Comparison of ENCODE assay signal across 9 cellular contexts in genomic region chr18:57438669-57439616, GRCh38. TPM values are rescaled to one million over a fixed set of nuclear protein-coding genes. Genes with fewer than 3 reads are reported as not detected.
A peak's percentile ranks its signal among the peaks of the same experiment; 100 is the strongest.
DNase-seq lines count a peak whose midpoint lies in the region; ATAC-seq and TF ChIP-seq lines count a peak whose summit lies in the region.
"Had no signal": no experiment of that assay in that cellular context is flagged by ENCODE, and none has a peak within 500 bp of the region (broad histone marks: within the 10 kb centered on the region; RNA-seq: fewer than 3 reads in every experiment).

No MANE protein-coding gene starts in this region.

- no peak overlapping the region for H3K14ac ChIP-seq in mesenchymal stem cell (ENCODE audit: low read length in 2 of 2)

- no peak overlapping the region for H2BK5ac ChIP-seq in mesenchymal stem cell (ENCODE audit: low read depth, low read length, poor library complexity, severe bottlenecking)

- BruUV-seq in Caco-2 (replicated peaks; lab: Mats Ljungman, UMichigan) = no TSS peak

- no peak for ATAC-seq in GM21360 (IDR thresholded peaks at IDR 0.05; ENCODE audit: unreplicated experiment)
- no peak for ATAC-seq in GM21515 (IDR thresholded peaks at IDR 0.05; ENCODE audit: unreplicated experiment)

- H3K27ac ChIP-seq in HUES48 (ENCODE audit: low read depth, low read length) (no peak overlapping the region), mesenchymal stem cell (ENCODE audit: low read length, poor library complexity, severe bottlenecking) (no peak overlapping the region)

- H3K27me3 ChIP-seq in Caco-2 (replicated peaks; ENCODE audit: control insufficient read depth, insufficient read depth, low read length) = no peaks in the 10 kb centered on the region
- H3K27me3 ChIP-seq in HUES48 (ENCODE audit: control insufficient read depth, insufficient read depth, low read length) = peaks cover 93% of the 10 kb centered on the region
- peaks cover 91% of the 10 kb centered on the region in 2 experiments for H3K27me3 ChIP-seq in mesenchymal stem cell (ENCODE audit: control insufficient read depth in 1 of 2, insufficient read depth in 1 of 2, low read length in 2 of 2)

- no peak overlapping the region for H3K27ac Mint-ChIP-seq in Caco-2 (ENCODE audit: unreplicated experiment)

- 4% methylated on average over 31 of the region's 34 CpGs for WGBS in mesenchymal stem cell

- intact Hi-C loops in Caco-2 (cut with micrococcal nuclease; ENCODE audit: unreplicated experiment) = loop anchor here (1.0 to 5.0 kb wide), 4 partner anchors 123 to 692 kb away; no protein-coding TSS in a partner anchor

- no peak overlapping the region for H2BK12ac ChIP-seq in mesenchymal stem cell (ENCODE audit: low read length in 2 of 2)

- H3K4me2 ChIP-seq in mesenchymal stem cell (ENCODE audit: low read length, poor library complexity, severe bottlenecking) = peak overlapping the region; percentile 74

- peaks cover 5% of the 10 kb centered on the region for H3K36me3 Mint-ChIP-seq in Caco-2 (ENCODE audit: insufficient read depth, unreplicated experiment)

- H3K9ac ChIP-seq in HUES48 (ENCODE audit: low read depth, low read length) (no peak overlapping the region), mesenchymal stem cell (ENCODE audit: low read length) (no peak overlapping the region)

- H3K4me1 Mint-ChIP-seq in Caco-2 (ENCODE audit: low read depth, unreplicated experiment) = no peaks in the 10 kb centered on the region

- no peak overlapping the region for H2AFZ ChIP-seq in mesenchymal stem cell (ENCODE audit: low read depth, low read length)

- no peaks in the 10 kb centered on the region for H3K4me1 ChIP-seq in Caco-2
- peaks cover 53% of the 10 kb centered on the region for H3K4me1 ChIP-seq in HUES48 (ENCODE audit: control insufficient read depth, insufficient read depth, low read length)
- peaks cover 58% of the 10 kb centered on the region for H3K4me1 ChIP-seq in mesenchymal stem cell (ENCODE audit: control insufficient read depth, insufficient read depth, low read depth, low read length)

- H3K23ac ChIP-seq in mesenchymal stem cell (ENCODE audit: low read length in 2 of 2) = no peak overlapping the region

- no peak overlapping the region for H2BK15ac ChIP-seq in mesenchymal stem cell (ENCODE audit: low read depth, poor library complexity, severe bottlenecking)

- no peak overlapping the region for H2BK120ac ChIP-seq in mesenchymal stem cell (ENCODE audit: low read depth, low read length)

- no peak overlapping the region for H4K8ac ChIP-seq in mesenchymal stem cell (ENCODE audit: low read length)

- H3K27me3 Mint-ChIP-seq in Caco-2 (ENCODE audit: insufficient read depth, unreplicated experiment) = peaks cover 8% of the 10 kb centered on the region

- H3K4ac ChIP-seq in mesenchymal stem cell (ENCODE audit: low read depth in 1 of 2, low read length in 2 of 2) = no peak overlapping the region

- CTCF ChIA-PET in Caco-2 (lab: Charles Lee) = interaction anchor here (1.5 kb wide), 1 partner anchor 570 kb away, joined by 7 read pairs; no protein-coding TSS in a partner anchor

- H3K4me3 Mint-ChIP-seq in Caco-2 (ENCODE audit: unreplicated experiment) = peak overlapping the region; percentile 76

- H3K36me3 ChIP-seq in Caco-2 (ENCODE audit: control insufficient read depth, insufficient read depth, low read length) (no peaks in the 10 kb centered on the region), HUES48 (ENCODE audit: control insufficient read depth, insufficient read depth, low read length) (no peaks in the 10 kb centered on the region), mesenchymal stem cell (ENCODE audit: control insufficient read depth in 1 of 2, insufficient read depth in 2 of 2, low read depth in 1 of 2, low read length in 2 of 2) (peaks cover 0 to 6% of the 10 kb centered on the region in 2 experiments)

- TF ChIP-seq CTCF in Caco-2 (IDR thresholded peaks at IDR 0.05; ENCODE audit: insufficient read depth in 1 of 2, low read depth in 1 of 2, low read length in 1 of 2, severe bottlenecking in 1 of 2, unreplicated experiment in 1 of 2) = peak in 1 of 2 experiments; percentile 19

- POLR2A ChIA-PET in Caco-2 (lab: Charles Lee) = no interaction called here

- H2AK5ac ChIP-seq in mesenchymal stem cell (ENCODE audit: low read length, severe bottlenecking) = no peak overlapping the region

- H3K79me1 ChIP-seq in mesenchymal stem cell (replicated peaks; ENCODE audit: low read length, poor library complexity, severe bottlenecking) = no peaks in the 10 kb centered on the region

- DNase-seq in Caco-2 = peak in 1 of 2 experiments; percentile 23
- DNase-seq in SK-N-DZ (ENCODE audit: low spot score) = peak; percentile 75
- DNase-seq in mesenchymal stem cell = no peak
- DNase-seq in NCI-H1436 (lab: John Stamatoyannopoulos, UW) = no peak
- no peak for DNase-seq in Ammon's horn (ENCODE audit: low spot score)
- DNase-seq: activated CD8-positive, alpha-beta memory T cell treated with anti-CD3 and anti-CD28 coated beads, Interleukin-2, amount 50 U/mL, for 4 hours had no signal

- H3K4me3 ChIP-seq in Caco-2 (ENCODE audit: low read depth, low read length) (peak overlapping the region; percentile 50; the same call in 1 of the 2 replicates), HUES48 (ENCODE audit: low read depth, low read length) (peak overlapping the region; percentile 65), mesenchymal stem cell (ENCODE audit: insufficient read depth in 1 of 2, low read depth in 1 of 2, low read length in 2 of 2) (peak overlapping the region in 1 of 2 experiments; percentile 64)

- no peak overlapping the region for H4K91ac ChIP-seq in mesenchymal stem cell (ENCODE audit: low read length)

- no peaks in the 10 kb centered on the region for H3K9me3 Mint-ChIP-seq in Caco-2 (ENCODE audit: unreplicated experiment)

- no peak overlapping the region for H3K18ac ChIP-seq in mesenchymal stem cell (ENCODE audit: low read depth in 1 of 2, low read length in 2 of 2)

- H3K9me3 ChIP-seq in Caco-2 = no peaks in the 10 kb centered on the region
- H3K9me3 ChIP-seq in HUES48 (ENCODE audit: control insufficient read depth, insufficient read depth, low read length) = no peaks in the 10 kb centered on the region
- no peaks in the 10 kb centered on the region for H3K9me3 ChIP-seq in mesenchymal stem cell (ENCODE audit: control insufficient read depth, low read length)

RNA-seq across cellular contexts. Expression of gene ONECUT2, which starts 3.8 kb away (rescaled TPM):
- total RNA-seq in Caco-2 (2022) = 0.28 and 0.86 TPM in 2 replicates
- 7.3 and 7.7 TPM in 2 replicates for polyA plus RNA-seq in SK-N-DZ (2014; cell fraction: cytosol; rRNA removed)
- 7.5 and 11.7 TPM in 2 replicates for polyA plus RNA-seq in SK-N-DZ (2014; cell fraction: nucleus; rRNA removed)
- polyA plus RNA-seq in mesenchymal stem cell (2013, experiment 1 of 2) = under 0.01 TPM
- polyA plus RNA-seq in mesenchymal stem cell (2013, experiment 2 of 2) = under 0.01 TPM
